In genomic region chr21:18986197-18986596, GRCh38 we compare ENCODE assay signal across 20 cellular contexts.
A peak's percentile ranks its signal among the peaks of the same experiment; 100 is the strongest.
DNase-seq lines count a peak whose midpoint lies in the region; FAIRE-seq lines count a peak whose summit lies in the region.
"Had no signal": no experiment of that assay in that cellular context is flagged by ENCODE, and none has a peak within 500 bp of the region (broad histone marks: within the 10 kb centered on the region; RNA-seq: fewer than 3 reads in every experiment).

No MANE protein-coding gene starts in this region.

- DNase-seq in Ammon's horn (ENCODE audit: low spot score): peak; percentile 54
- peak; percentile 81 for DNase-seq in NCI-H446 treated with DMSO at 0.1 percent for 48 hours (lab: John Stamatoyannopoulos, UW)
- DNase-seq in frontal cortex (ENCODE audit: low spot score in 2 of 2): peak; percentile 4 to 5
- peak; percentile 15 for DNase-seq in pons (ENCODE audit: low spot score)
- DNase-seq in NCI-H345 (lab: John Stamatoyannopoulos, UW): no peak
- DNase-seq in NCI-H2171 (lab: John Stamatoyannopoulos, UW): no peak
- no peak for DNase-seq in AG08395 (ENCODE audit: low spot score)
- DNase-seq in dermis blood vessel endothelial cell: no peak
- DNase-seq: 8988T, AML-193, Kasumi-1, MG63, NCI-H1048, NCI-H1436, NCI-H187 treated with DMSO at 0.1 percent for 48 hours, NCI-H2107, NCI-H524 treated with DMSO at 0.1 percent for 48 hours, Peyer's patch, SJCRH30 had no signal

- FAIRE-seq in frontal cortex (lab: Jason Lieb, UNC): no peak
- FAIRE-seq: H54 had no signal

Comparison
In these comparisons a context has a peak if more than half of its experiments do, and no peak if none do; other contexts are left out.
1. DNase-seq: peak in Ammon's horn (single experiment), NCI-H446 treated with DMSO at 0.1 percent for 48 hours (single experiment), frontal cortex (2 of 2) and pons (single experiment); none in NCI-H345 (single experiment), NCI-H2171 (single experiment), AG08395 (single experiment) and dermis blood vessel endothelial cell (single experiment).